In genomic region chr1:51240096-51240495, GRCh38 we compare ENCODE assay signal across 13 cellular contexts. TPM values are rescaled to one million over a fixed set of nuclear protein-coding genes. Genes with fewer than 3 reads are reported as not detected.
A peak's percentile ranks its signal among the peaks of the same experiment; 100 is the strongest.
DNase-seq lines count a peak whose midpoint lies in the region; ATAC-seq and TF ChIP-seq lines count a peak whose summit lies in the region.
"Had no signal": no experiment of that assay in that cellular context is flagged by ENCODE, and none has a peak within 500 bp of the region (broad histone marks: within the 10 kb centered on the region; RNA-seq: fewer than 3 reads in every experiment).

No MANE protein-coding gene starts in this region.

- ATAC-seq in central memory CD8-positive, alpha-beta T cell (replicated peaks; ENCODE audit: extremely low read depth, poor library complexity, severe bottlenecking): no peak
- ATAC-seq in natural killer cell treated with Interleukin-12 subunit alpha and Interleukin-12 subunit beta and Interleukin-15 and Interleukin-18, amount 100 ng/mL, for 72 hours: no peak
- ATAC-seq in HG03565 (IDR thresholded peaks at IDR 0.05; ENCODE audit: unreplicated experiment): no peak
- ATAC-seq: gastroesophageal sphincter had no signal

- H3K4me3 ChIP-seq in right atrium auricular region: no peak overlapping the region
- H3K4me3 ChIP-seq: adrenal gland, gastroesophageal sphincter had no signal

- H3K4me1 Mint-ChIP-seq in central memory CD8-positive, alpha-beta T cell: peaks cover 42% of the 10 kb centered on the region
- peaks cover 40% of the 10 kb centered on the region for H3K4me1 Mint-ChIP-seq in type B pancreatic cell (ENCODE audit: unreplicated experiment)
- peaks cover 35 to 46% of the 10 kb centered on the region in 2 donors for H3K4me1 Mint-ChIP-seq in natural killer cell treated with Interleukin-12 subunit alpha and Interleukin-12 subunit beta and Interleukin-15 and Interleukin-18, amount 100 ng/mL, for 72 hours (ENCODE audit: low read depth in 2 of 2)

- TF ChIP-seq CTCF in right atrium auricular region (IDR thresholded peaks at IDR 0.05) (no peak), type B pancreatic cell (conservative IDR thresholded peaks at IDR 0.05) (no peak)

- peaks cover 4% of the 10 kb centered on the region for H3K36me3 Mint-ChIP-seq in central memory CD8-positive, alpha-beta T cell (ENCODE audit: insufficient read depth)
- peaks cover 9% of the 10 kb centered on the region for H3K36me3 Mint-ChIP-seq in type B pancreatic cell
- H3K36me3 Mint-ChIP-seq in natural killer cell treated with Interleukin-12 subunit alpha and Interleukin-12 subunit beta and Interleukin-15 and Interleukin-18, amount 100 ng/mL, for 72 hours: no peaks in the 10 kb centered on the region

- H3K9me3 ChIP-seq in right atrium auricular region: no peaks in the 10 kb centered on the region
- H3K9me3 ChIP-seq: adrenal gland, gastroesophageal sphincter had no signal

- H3K36me3 ChIP-seq in right atrium auricular region: no peaks in the 10 kb centered on the region
- H3K36me3 ChIP-seq: adrenal gland, gastroesophageal sphincter had no signal

- peak overlapping the region in 1 of 2 donors; percentile 52 for H3K27ac ChIP-seq in right atrium auricular region
- H3K27ac ChIP-seq: adrenal gland, gastroesophageal sphincter had no signal

- H3K27me3 Mint-ChIP-seq in central memory CD8-positive, alpha-beta T cell: no peaks in the 10 kb centered on the region
- no peaks in the 10 kb centered on the region for H3K27me3 Mint-ChIP-seq in type B pancreatic cell
- no peaks in the 10 kb centered on the region for H3K27me3 Mint-ChIP-seq in natural killer cell treated with Interleukin-12 subunit alpha and Interleukin-12 subunit beta and Interleukin-15 and Interleukin-18, amount 100 ng/mL, for 72 hours
- H3K27me3 Mint-ChIP-seq: B cell had no signal

- no peaks in the 10 kb centered on the region for H3K27me3 ChIP-seq in right atrium auricular region
- H3K27me3 ChIP-seq: adrenal gland, gastroesophageal sphincter had no signal

- DNase-seq in right atrium auricular region (ENCODE audit: low spot score) (peak; percentile 55), cardiac septum (ENCODE audit: low spot score) (no peak), midbrain (lab: John Stamatoyannopoulos, UW) (peak; percentile 23), type B pancreatic cell (ENCODE audit: extremely low spot score, unreplicated experiment) (no peak), OCI-M1 (lab: John Stamatoyannopoulos, UW) (no peak)
- no peak for DNase-seq in central memory CD8-positive, alpha-beta T cell (ENCODE audit: low spot score in 2 of 2)
- no peak for DNase-seq in natural killer cell treated with Interleukin-12 subunit alpha and Interleukin-12 subunit beta and Interleukin-15 and Interleukin-18, amount 100 ng/mL, for 72 hours (ENCODE audit: low spot score)
- DNase-seq: adrenal gland, NCI-H510A treated with DMSO at 0.1 percent for 48 hours, SHP77 had no signal

- peaks cover 0 to 41% of the 10 kb centered on the region in 2 donors for H3K4me1 ChIP-seq in right atrium auricular region

- intact Hi-C loops in cardiac septum (cut with DNase I): no loop called here

- peak overlapping the region; percentile 64 for H3K27ac Mint-ChIP-seq in central memory CD8-positive, alpha-beta T cell (ENCODE audit: low read depth)
- H3K27ac Mint-ChIP-seq in type B pancreatic cell: peak overlapping the region; percentile 30
- H3K27ac Mint-ChIP-seq in natural killer cell treated with Interleukin-12 subunit alpha and Interleukin-12 subunit beta and Interleukin-15 and Interleukin-18, amount 100 ng/mL, for 72 hours: peak overlapping the region in 1 of 2 donors; percentile 6
- H3K27ac Mint-ChIP-seq: B cell had no signal

- H3K9me3 Mint-ChIP-seq in central memory CD8-positive, alpha-beta T cell: no peaks in the 10 kb centered on the region
- peaks cover 4% of the 10 kb centered on the region for H3K9me3 Mint-ChIP-seq in type B pancreatic cell
- no peaks in the 10 kb centered on the region for H3K9me3 Mint-ChIP-seq in natural killer cell treated with Interleukin-12 subunit alpha and Interleukin-12 subunit beta and Interleukin-15 and Interleukin-18, amount 100 ng/mL, for 72 hours

- H3K4me3 Mint-ChIP-seq in central memory CD8-positive, alpha-beta T cell: no peak overlapping the region
- peak overlapping the region; percentile 72 for H3K4me3 Mint-ChIP-seq in type B pancreatic cell
- H3K4me3 Mint-ChIP-seq in natural killer cell treated with Interleukin-12 subunit alpha and Interleukin-12 subunit beta and Interleukin-15 and Interleukin-18, amount 100 ng/mL, for 72 hours: no peak overlapping the region
- H3K4me3 Mint-ChIP-seq: B cell had no signal

RNA-seq across cellular contexts. Expression of gene RNF11, which starts 4.0 kb away (rescaled TPM):
- 100 to 1,000 TPM in 1 of 2 donors, 10 to 100 TPM in 1; 87.2 to 103 TPM for total RNA-seq in right atrium auricular region
- 137 TPM for total RNA-seq in cardiac septum
- 61.8 and 110 TPM in 2 replicates for total RNA-seq in type B pancreatic cell (ENCODE audit: low replicate concordance)
- total RNA-seq in natural killer cell treated with Interleukin-12 subunit alpha and Interleukin-12 subunit beta and Interleukin-15 and Interleukin-18, amount 100 ng/mL, for 72 hours: 10 to 100 TPM; 44.0 to 56.7 TPM

Comparison
In these comparisons a context has a peak if more than half of its experiments do, and no peak if none do; other contexts are left out.
1. DNase-seq: peak in right atrium auricular region (single experiment) and midbrain (single experiment); none in cardiac septum (single experiment), central memory CD8-positive, alpha-beta T cell (0 of 2), type B pancreatic cell (single experiment), natural killer cell treated with Interleukin-12 subunit alpha and Interleukin-12 subunit beta and Interleukin-15 and Interleukin-18, amount 100 ng/mL, for 72 hours (single experiment) and OCI-M1 (single experiment).